Comparison of ENCODE assay signal across 12 cellular contexts in the genomic region with DNA sequence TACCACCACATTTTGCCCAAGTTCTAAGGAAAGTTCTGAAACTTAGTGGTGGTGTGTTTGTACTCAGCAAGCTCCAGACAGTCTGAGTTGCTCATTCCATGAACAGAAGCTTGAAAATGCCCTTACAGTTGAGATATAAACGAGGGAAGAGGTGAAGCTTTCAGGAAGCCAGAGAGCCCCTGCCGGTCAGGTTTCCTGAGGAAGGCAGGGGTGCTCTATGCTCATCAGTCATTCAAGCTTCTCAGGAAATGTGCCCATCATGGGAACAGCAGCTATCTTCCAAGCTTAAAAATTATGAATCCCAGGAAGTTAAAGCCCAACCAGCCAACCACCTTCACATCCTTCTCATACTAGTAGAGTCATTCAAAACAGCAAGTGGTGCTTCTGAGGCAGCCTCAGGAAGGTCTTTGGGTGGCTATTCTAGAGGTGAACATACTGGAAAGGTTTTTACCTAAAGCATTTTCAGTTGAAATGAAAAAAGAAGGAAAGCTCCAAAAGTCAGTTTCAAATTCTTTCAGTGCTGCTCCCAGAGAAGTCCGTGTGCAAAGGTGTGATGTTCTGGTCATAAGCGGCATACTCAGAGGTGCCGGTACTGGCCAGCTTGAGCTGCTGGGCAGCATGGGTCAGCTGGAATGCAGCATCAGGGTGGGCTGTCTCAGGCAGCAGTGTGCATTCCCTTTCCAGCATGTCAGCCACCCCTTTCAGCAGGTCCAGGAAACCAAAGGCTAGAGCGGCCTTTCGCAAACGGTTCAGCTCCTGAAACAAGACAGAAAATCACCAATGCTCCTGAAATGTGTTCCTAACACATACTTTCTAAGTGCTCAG. TPM values are rescaled to one million over a fixed set of nuclear protein-coding genes. Genes with fewer than 3 reads are reported as not detected.
A peak's percentile ranks its signal among the peaks of the same experiment; 100 is the strongest.
DNase-seq lines count a peak whose midpoint lies in the region; ATAC-seq and TF ChIP-seq lines count a peak whose summit lies in the region.
"Had no signal": no experiment of that assay in that cellular context is flagged by ENCODE, and none has a peak within 500 bp of the region (broad histone marks: within the 10 kb centered on the region; RNA-seq: fewer than 3 reads in every experiment).

No MANE protein-coding gene starts in this region.

- H3K4me3 ChIP-seq in SJSA1 (no peak overlapping the region), ectodermal cell (ENCODE audit: insufficient read depth, low read depth, low read length) (no peak overlapping the region), spleen (no peak overlapping the region)
- H3K4me3 ChIP-seq: testis had no signal

- TF ChIP-seq CTCF in spleen (IDR thresholded peaks at IDR 0.05 in 8 of 11, conservative IDR thresholded peaks at IDR 0.05 in 3 of 11), result no peak
- TF ChIP-seq CTCF in GM13977 (IDR thresholded peaks at IDR 0.05; ENCODE audit: extremely low read depth, insufficient read depth, missing control alignments), result no peak

- H3K9me3 Mint-ChIP-seq in activated CD4-positive, alpha-beta T cell treated with anti-CD3 and anti-CD28 coated beads, Interleukin-2, amount 10 ng/mL, durations not matched to agents 24 days and 14 days, result no peaks in the 10 kb centered on the region
- no peaks in the 10 kb centered on the region for H3K9me3 Mint-ChIP-seq in activated CD4-positive, alpha-beta T cell treated with anti-CD3 and anti-CD28 coated beads for 36 hours (ENCODE audit: low read depth)

- H3K4me1 Mint-ChIP-seq in activated CD4-positive, alpha-beta T cell treated with anti-CD3 and anti-CD28 coated beads, Interleukin-2, amount 10 ng/mL, durations not matched to agents 24 days and 14 days, result peaks cover 18% of the 10 kb centered on the region
- H3K4me1 Mint-ChIP-seq in activated CD4-positive, alpha-beta T cell treated with anti-CD3 and anti-CD28 coated beads for 36 hours, result peaks cover 12% of the 10 kb centered on the region

- H3K27me3 Mint-ChIP-seq in activated CD4-positive, alpha-beta T cell treated with anti-CD3 and anti-CD28 coated beads, Interleukin-2, amount 10 ng/mL, durations not matched to agents 24 days and 14 days, result no peaks in the 10 kb centered on the region
- H3K27me3 Mint-ChIP-seq in activated CD4-positive, alpha-beta T cell treated with anti-CD3 and anti-CD28 coated beads for 36 hours, result no peaks in the 10 kb centered on the region

- H3K27ac ChIP-seq in SJSA1, result 0 out of 2 replicates have a peak overlapping the region, but pooled peaks have one; percentile 32
- peak overlapping the region; percentile 62 for H3K27ac ChIP-seq in ectodermal cell (ENCODE audit: insufficient read depth, low read depth, low read length, poor library complexity, severe bottlenecking)
- H3K27ac ChIP-seq in spleen, result peak overlapping the region in 5 of 8 donors; percentile 7 to 53 (median 39)
- H3K27ac ChIP-seq: testis had no signal

- CTCF ChIA-PET in activated CD4-positive, alpha-beta T cell treated with anti-CD3 and anti-CD28 coated beads for 36 hours (lab: Charles Lee), result interaction anchor here (0.6 to 1.6 kb wide), 7 partner anchors 11 to 551 kb away, joined by 3 to 5 read pairs (median 4); a partner anchor contains a TSS

- H3K4me3 Mint-ChIP-seq in activated CD4-positive, alpha-beta T cell treated with anti-CD3 and anti-CD28 coated beads, Interleukin-2, amount 10 ng/mL, durations not matched to agents 24 days and 14 days, result no peak overlapping the region
- no peak overlapping the region for H3K4me3 Mint-ChIP-seq in activated CD4-positive, alpha-beta T cell treated with anti-CD3 and anti-CD28 coated beads for 36 hours

- H3K4me1 ChIP-seq in SJSA1 (replicated peaks) (peaks cover 36% of the 10 kb centered on the region), ectodermal cell (ENCODE audit: control insufficient read depth, insufficient read depth, low read length) (no peaks in the 10 kb centered on the region), spleen (peaks cover 9 to 34% (median 18%) of the 10 kb centered on the region in 6 donors)

- H3K27me3 ChIP-seq in SJSA1 (replicated peaks) (no peaks in the 10 kb centered on the region), ectodermal cell (ENCODE audit: control insufficient read depth, insufficient read depth, low read length, poor library complexity, severe bottlenecking) (no peaks in the 10 kb centered on the region), spleen (replicated peaks in 1 of 7) (no peaks in the 10 kb centered on the region)
- H3K27me3 ChIP-seq: testis had no signal

- in situ Hi-C loops in GM13977 (cut with MboI; ENCODE audit: low pct_unique_long_range_greater_than_20kb, low sequenced_read_pairs, unreplicated experiment), result no loop called here

- peak overlapping the region; percentile 24 for H3K27ac Mint-ChIP-seq in activated CD4-positive, alpha-beta T cell treated with anti-CD3 and anti-CD28 coated beads, Interleukin-2, amount 10 ng/mL, durations not matched to agents 24 days and 14 days
- H3K27ac Mint-ChIP-seq in activated CD4-positive, alpha-beta T cell treated with anti-CD3 and anti-CD28 coated beads for 36 hours, result no peak overlapping the region

- H3K36me3 ChIP-seq in SJSA1 (peaks cover 70% of the 10 kb centered on the region), ectodermal cell (ENCODE audit: control insufficient read depth, insufficient read depth, low read length) (peaks cover 36% of the 10 kb centered on the region), spleen (peaks cover 0 to 98% (median 52%) of the 10 kb centered on the region in 6 donors)

- H3K9me3 ChIP-seq in SJSA1 (replicated peaks) (no peaks in the 10 kb centered on the region), ectodermal cell (ENCODE audit: control insufficient read depth, low read length) (no peaks in the 10 kb centered on the region), spleen (no peaks in the 10 kb centered on the region)
- H3K9me3 ChIP-seq: testis had no signal

- POLR2A ChIA-PET in activated CD4-positive, alpha-beta T cell treated with anti-CD3 and anti-CD28 coated beads for 36 hours (lab: Charles Lee), result interaction anchor here (0.6 kb wide), 1 partner anchor 112 kb away, joined by 3 read pairs; no protein-coding TSS in a partner anchor

- H3K36me3 Mint-ChIP-seq in activated CD4-positive, alpha-beta T cell treated with anti-CD3 and anti-CD28 coated beads, Interleukin-2, amount 10 ng/mL, durations not matched to agents 24 days and 14 days (ENCODE audit: low read depth), result peaks cover 59% of the 10 kb centered on the region
- H3K36me3 Mint-ChIP-seq in activated CD4-positive, alpha-beta T cell treated with anti-CD3 and anti-CD28 coated beads for 36 hours (ENCODE audit: low read depth), result peaks cover 42% of the 10 kb centered on the region

- intact Hi-C loops in activated CD4-positive, alpha-beta T cell treated with anti-CD3 and anti-CD28 coated beads, Interleukin-2, amount 10 ng/mL, durations not matched to agents 24 days and 14 days (cut with micrococcal nuclease), result no loop called here
- intact Hi-C loops in activated CD4-positive, alpha-beta T cell treated with anti-CD3 and anti-CD28 coated beads for 36 hours (cut with DNase I, micrococcal nuclease), result no loop called here
- intact Hi-C loops in spleen (cut with DNase I; ENCODE audit: low total_unique reads), result no loop called here

- no peak for ATAC-seq in activated CD4-positive, alpha-beta T cell treated with anti-CD3 and anti-CD28 coated beads for 36 hours

- 86 to 92% methylated on average over 8 of the region's 8 CpGs for WGBS in ectodermal cell, 2 experiments
- 69 to 75% (median 73%) methylated on average over 8 of the region's 8 CpGs for WGBS in spleen, 5 donors

- no peak for DNase-seq in activated CD4-positive, alpha-beta T cell treated with anti-CD3 and anti-CD28 coated beads, Interleukin-2, amount 10 ng/mL, durations not matched to agents 24 days and 14 days
- no peak for DNase-seq in activated CD4-positive, alpha-beta T cell treated with anti-CD3 and anti-CD28 coated beads for 36 hours
- DNase-seq in SJSA1 (ENCODE audit: low read depth in 1 of 2, low spot score in 2 of 2), result peak in 1 of 2 experiments; percentile 8
- no peak for DNase-seq in spleen
- no peak for DNase-seq in NCI-H1092 treated with DMSO at 0.1 percent for 48 hours (lab: John Stamatoyannopoulos, UW)
- no peak for DNase-seq in NCI-H446 treated with DMSO at 0.1 percent for 48 hours (lab: John Stamatoyannopoulos, UW)
- DNase-seq in GM13977 (ENCODE audit: low spot score), result no peak
- DNase-seq: NCI-H1105, NCI-H446, right cardiac atrium, testis had no signal

- TF ChIP-seq POLR2A in spleen (IDR thresholded peaks at IDR 0.05), result no peak

RNA-seq across cellular contexts. Expression of a gene that starts 31.8 kb away (rescaled TPM):
- total RNA-seq in activated CD4-positive, alpha-beta T cell treated with anti-CD3 and anti-CD28 coated beads, Interleukin-2, amount 10 ng/mL, durations not matched to agents 24 days and 14 days, result 46.4 and 49.2 TPM in 2 replicates
- total RNA-seq in activated CD4-positive, alpha-beta T cell treated with anti-CD3 and anti-CD28 coated beads for 36 hours, result 10 to 100 TPM; 49.2 to 59.8 TPM
- 29.4 and 67.3 TPM in 2 replicates for total RNA-seq in SJSA1 (2014; rRNA removed; shearing (Covaris generic))
- polyA plus RNA-seq in ectodermal cell (2013, experiment 1 of 4), result 42.5 TPM
- polyA plus RNA-seq in ectodermal cell (2013, experiment 2 of 4), result 50.1 TPM
- polyA plus RNA-seq in ectodermal cell (2013, experiment 3 of 4), result 42.0 TPM
- 48.8 TPM for polyA plus RNA-seq in ectodermal cell (2013, experiment 4 of 4)
- total RNA-seq in spleen, result 10 to 100 TPM; 32.9 to 71.3 (median 44.9) TPM
- polyA plus RNA-seq in spleen, result 10 to 100 TPM; 17.2 to 30.9 (median 28.0) TPM

RNA-seq across cellular contexts. Expression of a gene that starts 42.6 kb away (rescaled TPM):
- 5.1 and 5.5 TPM in 2 replicates for total RNA-seq in activated CD4-positive, alpha-beta T cell treated with anti-CD3 and anti-CD28 coated beads, Interleukin-2, amount 10 ng/mL, durations not matched to agents 24 days and 14 days
- 1 to 10 TPM; 8.0 to 9.5 TPM for total RNA-seq in activated CD4-positive, alpha-beta T cell treated with anti-CD3 and anti-CD28 coated beads for 36 hours
- 6.0 and 8.2 TPM in 2 replicates for total RNA-seq in SJSA1 (2014; rRNA removed; shearing (Covaris generic))
- 8.7 TPM for polyA plus RNA-seq in ectodermal cell (2013, experiment 1 of 4)
- 9.4 TPM for polyA plus RNA-seq in ectodermal cell (2013, experiment 2 of 4)
- 8.2 TPM for polyA plus RNA-seq in ectodermal cell (2013, experiment 3 of 4)
- polyA plus RNA-seq in ectodermal cell (2013, experiment 4 of 4), result 6.3 TPM
- total RNA-seq in spleen, result 10 to 100 TPM in 3 of 7 donors, 1 to 10 TPM in 4; 7.7 to 19.0 (median 8.8) TPM
- 1 to 10 TPM; 1.7 to 4.1 (median 1.8) TPM for polyA plus RNA-seq in spleen

RNA-seq across cellular contexts. Expression of a gene that starts 48.9 kb away (rescaled TPM):
- total RNA-seq in activated CD4-positive, alpha-beta T cell treated with anti-CD3 and anti-CD28 coated beads, Interleukin-2, amount 10 ng/mL, durations not matched to agents 24 days and 14 days, result 39.4 and 45.1 TPM in 2 replicates
- total RNA-seq in activated CD4-positive, alpha-beta T cell treated with anti-CD3 and anti-CD28 coated beads for 36 hours, result 10 to 100 TPM; 23.4 to 27.3 TPM
- total RNA-seq in SJSA1 (2014; rRNA removed; shearing (Covaris generic)), result 146 and 177 TPM in 2 replicates
- polyA plus RNA-seq in ectodermal cell (2013, experiment 1 of 4), result 192 TPM
- 211 TPM for polyA plus RNA-seq in ectodermal cell (2013, experiment 2 of 4)
- polyA plus RNA-seq in ectodermal cell (2013, experiment 3 of 4), result 200 TPM
- 217 TPM for polyA plus RNA-seq in ectodermal cell (2013, experiment 4 of 4)
- total RNA-seq in spleen, result 10 to 100 TPM; 23.0 to 47.4 (median 29.5) TPM
- 10 to 100 TPM in 1 of 3 donors, 1 to 10 TPM in 2; 5.5 to 13.2 (median 10.0) TPM for polyA plus RNA-seq in spleen
